1 cellular context compared by ENCODE assay signal in genomic region chr16:51180719-51181494, GRCh38.
A peak's percentile ranks its signal among the peaks of the same experiment; 100 is the strongest.
TF ChIP-seq lines count a peak whose summit lies in the region.

No MANE protein-coding gene starts in this region.

TF ChIP-seq in GM23338, 12 proteins besides CTCF, POLR2A, EP300 and RAD21 (continued from another document):
- TF ChIP-seq, protein P1, sequence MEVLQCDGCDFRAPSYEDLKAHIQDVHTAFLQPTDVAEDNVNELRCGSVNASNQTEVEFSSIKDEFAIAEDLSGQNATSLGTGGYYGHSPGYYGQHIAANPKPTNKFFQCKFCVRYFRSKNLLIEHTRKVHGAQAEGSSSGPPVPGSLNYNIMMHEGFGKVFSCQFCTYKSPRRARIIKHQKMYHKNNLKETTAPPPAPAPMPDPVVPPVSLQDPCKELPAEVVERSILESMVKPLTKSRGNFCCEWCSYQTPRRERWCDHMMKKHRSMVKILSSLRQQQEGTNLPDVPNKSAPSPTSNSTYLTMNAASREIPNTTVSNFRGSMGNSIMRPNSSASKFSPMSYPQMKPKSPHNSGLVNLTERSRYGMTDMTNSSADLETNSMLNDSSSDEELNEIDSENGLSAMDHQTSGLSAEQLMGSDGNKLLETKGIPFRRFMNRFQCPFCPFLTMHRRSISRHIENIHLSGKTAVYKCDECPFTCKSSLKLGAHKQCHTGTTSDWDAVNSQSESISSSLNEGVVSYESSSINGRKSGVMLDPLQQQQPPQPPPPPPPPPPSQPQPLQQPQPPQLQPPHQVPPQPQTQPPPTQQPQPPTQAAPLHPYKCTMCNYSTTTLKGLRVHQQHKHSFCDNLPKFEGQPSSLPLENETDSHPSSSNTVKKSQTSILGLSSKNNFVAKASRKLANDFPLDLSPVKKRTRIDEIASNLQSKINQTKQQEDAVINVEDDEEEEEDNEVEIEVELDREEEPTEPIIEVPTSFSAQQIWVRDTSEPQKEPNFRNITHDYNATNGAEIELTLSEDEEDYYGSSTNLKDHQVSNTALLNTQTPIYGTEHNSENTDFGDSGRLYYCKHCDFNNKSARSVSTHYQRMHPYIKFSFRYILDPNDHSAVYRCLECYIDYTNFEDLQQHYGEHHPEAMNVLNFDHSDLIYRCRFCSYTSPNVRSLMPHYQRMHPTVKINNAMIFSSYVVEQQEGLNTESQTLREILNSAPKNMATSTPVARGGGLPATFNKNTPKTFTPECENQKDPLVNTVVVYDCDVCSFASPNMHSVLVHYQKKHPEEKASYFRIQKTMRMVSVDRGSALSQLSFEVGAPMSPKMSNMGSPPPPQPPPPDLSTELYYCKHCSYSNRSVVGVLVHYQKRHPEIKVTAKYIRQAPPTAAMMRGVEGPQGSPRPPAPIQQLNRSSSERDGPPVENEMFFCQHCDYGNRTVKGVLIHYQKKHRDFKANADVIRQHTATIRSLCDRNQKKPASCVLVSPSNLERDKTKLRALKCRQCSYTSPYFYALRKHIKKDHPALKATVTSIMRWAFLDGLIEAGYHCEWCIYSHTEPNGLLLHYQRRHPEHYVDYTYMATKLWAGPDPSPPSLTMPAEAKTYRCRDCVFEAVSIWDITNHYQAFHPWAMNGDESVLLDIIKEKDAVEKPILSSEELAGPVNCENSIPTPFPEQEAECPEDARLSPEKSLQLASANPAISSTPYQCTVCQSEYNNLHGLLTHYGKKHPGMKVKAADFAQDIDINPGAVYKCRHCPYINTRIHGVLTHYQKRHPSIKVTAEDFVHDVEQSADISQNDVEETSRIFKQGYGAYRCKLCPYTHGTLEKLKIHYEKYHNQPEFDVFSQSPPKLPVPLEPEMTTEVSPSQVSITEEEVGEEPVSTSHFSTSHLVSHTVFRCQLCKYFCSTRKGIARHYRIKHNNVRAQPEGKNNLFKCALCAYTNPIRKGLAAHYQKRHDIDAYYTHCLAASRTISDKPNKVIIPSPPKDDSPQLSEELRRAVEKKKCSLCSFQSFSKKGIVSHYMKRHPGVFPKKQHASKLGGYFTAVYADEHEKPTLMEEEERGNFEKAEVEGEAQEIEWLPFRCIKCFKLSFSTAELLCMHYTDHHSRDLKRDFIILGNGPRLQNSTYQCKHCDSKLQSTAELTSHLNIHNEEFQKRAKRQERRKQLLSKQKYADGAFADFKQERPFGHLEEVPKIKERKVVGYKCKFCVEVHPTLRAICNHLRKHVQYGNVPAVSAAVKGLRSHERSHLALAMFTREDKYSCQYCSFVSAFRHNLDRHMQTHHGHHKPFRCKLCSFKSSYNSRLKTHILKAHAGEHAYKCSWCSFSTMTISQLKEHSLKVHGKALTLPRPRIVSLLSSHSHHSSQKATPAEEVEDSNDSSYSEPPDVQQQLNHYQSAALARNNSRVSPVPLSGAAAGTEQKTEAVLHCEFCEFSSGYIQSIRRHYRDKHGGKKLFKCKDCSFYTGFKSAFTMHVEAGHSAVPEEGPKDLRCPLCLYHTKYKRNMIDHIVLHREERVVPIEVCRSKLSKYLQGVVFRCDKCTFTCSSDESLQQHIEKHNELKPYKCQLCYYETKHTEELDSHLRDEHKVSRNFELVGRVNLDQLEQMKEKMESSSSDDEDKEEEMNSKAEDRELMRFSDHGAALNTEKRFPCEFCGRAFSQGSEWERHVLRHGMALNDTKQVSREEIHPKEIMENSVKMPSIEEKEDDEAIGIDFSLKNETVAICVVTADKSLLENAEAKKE (CRISPR knock-in tag; IDR thresholded peaks at IDR 0.05), result no peak
- TF ChIP-seq ETS1 (IDR thresholded peaks at IDR 0.05) (peak; percentile 69), EZH2phosphoT487 (IDR thresholded peaks at IDR 0.05; ENCODE audit: unreplicated experiment) (no peak)
